ENCODE assay signal across 26 cellular contexts in the genomic region with DNA sequence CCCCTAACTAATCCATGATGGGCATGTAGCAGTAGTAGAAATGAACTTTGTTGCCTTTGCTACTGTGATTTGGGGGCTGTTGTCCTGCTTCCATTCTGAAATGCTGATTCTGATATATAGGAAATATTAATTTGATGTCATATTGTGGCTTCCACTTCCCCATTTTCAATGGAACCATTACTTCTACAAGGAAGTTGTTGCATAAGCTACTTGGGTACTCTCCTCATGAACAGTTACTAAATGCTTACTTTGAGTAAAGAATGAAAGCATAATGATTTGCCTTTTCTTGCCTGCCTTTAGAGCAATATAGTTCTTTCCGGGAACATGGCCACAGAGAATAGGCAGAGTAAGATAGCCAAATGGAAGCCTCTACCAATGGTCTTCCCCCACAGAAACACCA.
"Had no signal": no experiment of that assay in that cellular context is flagged by ENCODE, and none has a peak within 500 bp of the region (broad histone marks: within the 10 kb centered on the region; RNA-seq: fewer than 3 reads in every experiment).

No MANE protein-coding gene starts in this region.

- H3K27ac Mint-ChIP-seq: activated CD4-positive, alpha-beta memory T cell treated with anti-CD3 and anti-CD28 coated beads, Interleukin-2, amount 10 ng/mL, durations not matched to agents 7 days and 5 days; activated naive CD8-positive, alpha-beta T cell treated with anti-CD3 and anti-CD28 coated beads, Interleukin-2, amount 50 U/mL, for 24 hours; activated T-cell treated with anti-CD3 and anti-CD28 coated beads, Interleukin-2, amount 50 U/mL, for 72 hours; natural killer cell treated with Interleukin-12 subunit alpha and Interleukin-12 subunit beta and Interleukin-15 and Interleukin-18, amount 100 ng/mL, for 72 hours; progenitor cell of endocrine pancreas had no signal

- H3K9me3 Mint-ChIP-seq: natural killer cell treated with Interleukin-12 subunit alpha and Interleukin-12 subunit beta and Interleukin-15 and Interleukin-18, amount 100 ng/mL, for 72 hours had no signal

- ATAC-seq: activated naive CD8-positive, alpha-beta T cell treated with anti-CD3 and anti-CD28 coated beads, Interleukin-2, amount 50 U/mL, for 24 hours; activated T-cell treated with anti-CD3 and anti-CD28 coated beads, Interleukin-2, amount 50 U/mL, for 72 hours; gastroesophageal sphincter; heart left ventricle; left ventricle myocardium superior; natural killer cell treated with Interleukin-12 subunit alpha and Interleukin-12 subunit beta and Interleukin-15 and Interleukin-18, amount 100 ng/mL, for 72 hours had no signal

- H3K27me3 ChIP-seq: cardiac muscle cell, gastroesophageal sphincter, heart left ventricle, sigmoid colon, testis, vagina had no signal

- H3K4me3 ChIP-seq: cardiac muscle cell, gastroesophageal sphincter, heart left ventricle, sigmoid colon, smooth muscle cell, testis, vagina had no signal

- DNase-seq: activated CD4-positive, alpha-beta memory T cell treated with anti-CD3 and anti-CD28 coated beads, Interleukin-2, amount 10 ng/mL, durations not matched to agents 7 days and 5 days; activated CD4-positive, alpha-beta T cell treated with anti-CD3 and anti-CD28 coated beads for 4 hours; activated CD4-positive, CD25-positive, alpha-beta regulatory T cell; activated effector memory CD4-positive, alpha-beta T cell treated with anti-CD3 and anti-CD28 coated beads, Interleukin-2, amount 50 U/mL, for 16 hours; activated naive CD4-positive, alpha-beta T cell treated with anti-CD3 and anti-CD28 coated beads, Interleukin-2, amount 50 U/mL, for 16 hours; activated naive CD8-positive, alpha-beta T cell treated with anti-CD3 and anti-CD28 coated beads, Interleukin-2, amount 50 U/mL, for 24 hours; activated T-cell treated with anti-CD3 and anti-CD28 coated beads, Interleukin-2, amount 50 U/mL, for 72 hours; heart left ventricle; left ventricle myocardium superior; mammary epithelial cell; midbrain; retina; sigmoid colon; stimulated activated CD4-positive, alpha-beta T cell treated with anti-CD3 and anti-CD28 coated beads, Interleukin-15, amount 100 ng/mL, for 24 hours; stimulated activated CD4-positive, alpha-beta T cell treated with anti-CD3 and anti-CD28 coated beads, Interleukin-2, amount 100 ng/mL, for 48 hours; stimulated activated CD8-positive, alpha-beta memory T cell treated with anti-CD3 and anti-CD28 coated beads, Interleukin-4, amount 100 ng/mL, for 48 hours; stimulated activated naive CD4-positive, alpha-beta T cell; testis; trophoblast cell had no signal

- H3K36me3 ChIP-seq: cardiac muscle cell, gastroesophageal sphincter, heart left ventricle, sigmoid colon, vagina had no signal

- H3K4me1 Mint-ChIP-seq: activated CD4-positive, alpha-beta memory T cell treated with anti-CD3 and anti-CD28 coated beads, Interleukin-2, amount 10 ng/mL, durations not matched to agents 7 days and 5 days; activated naive CD8-positive, alpha-beta T cell treated with anti-CD3 and anti-CD28 coated beads, Interleukin-2, amount 50 U/mL, for 24 hours had no signal

- H3K4me3 Mint-ChIP-seq: activated CD4-positive, alpha-beta memory T cell treated with anti-CD3 and anti-CD28 coated beads, Interleukin-2, amount 10 ng/mL, durations not matched to agents 7 days and 5 days; activated naive CD8-positive, alpha-beta T cell treated with anti-CD3 and anti-CD28 coated beads, Interleukin-2, amount 50 U/mL, for 24 hours; activated T-cell treated with anti-CD3 and anti-CD28 coated beads, Interleukin-2, amount 50 U/mL, for 72 hours; natural killer cell treated with Interleukin-12 subunit alpha and Interleukin-12 subunit beta and Interleukin-15 and Interleukin-18, amount 100 ng/mL, for 72 hours had no signal

- H3K27me3 Mint-ChIP-seq: activated CD4-positive, alpha-beta memory T cell treated with anti-CD3 and anti-CD28 coated beads, Interleukin-2, amount 10 ng/mL, durations not matched to agents 7 days and 5 days; activated naive CD8-positive, alpha-beta T cell treated with anti-CD3 and anti-CD28 coated beads, Interleukin-2, amount 50 U/mL, for 24 hours; progenitor cell of endocrine pancreas had no signal

- H3K36me3 Mint-ChIP-seq: natural killer cell treated with Interleukin-12 subunit alpha and Interleukin-12 subunit beta and Interleukin-15 and Interleukin-18, amount 100 ng/mL, for 72 hours had no signal

- H3K27ac ChIP-seq: cardiac muscle cell, epithelial cell of prostate, gastroesophageal sphincter, heart left ventricle, sigmoid colon, testis, vagina had no signal
